In genomic region chr3:49357466-49358216, GRCh38 we compare ENCODE assay signal across 8 cellular contexts. TPM values are rescaled to one million over a fixed set of nuclear protein-coding genes. Genes with fewer than 3 reads are reported as not detected.
DNase-seq lines count a peak whose midpoint lies in the region; ATAC-seq and TF ChIP-seq lines count a peak whose summit lies in the region.

No MANE protein-coding gene starts in this region.

- H2AFZ ChIP-seq in mammary epithelial cell (ENCODE audit: low read depth, low read length) = peak overlapping the region; percentile 42

- peak; percentile 2 for DNase-seq in DMS79 treated with DMSO at 0.1 percent for 48 hours (lab: John Stamatoyannopoulos, UW)
- no peak for DNase-seq in DMS79 (lab: John Stamatoyannopoulos, UW)
- DNase-seq in UCSD-AML1 (lab: John Stamatoyannopoulos, UW; ENCODE audit: unreplicated experiment) = peak; percentile 52
- peak; percentile 92 for DNase-seq in mammary epithelial cell
- peak; percentile 77 for DNase-seq in islet precursor cell
- DNase-seq in stimulated activated CD4-positive, alpha-beta T cell treated with anti-CD3 and anti-CD28 coated beads, Interleukin-12 subunit alpha, Interleukin-12 subunit beta, amount 100 ng/mL, for 48 hours (ENCODE audit: low read depth in 2 of 3, low spot score in 1 of 3) = peak in 2 of 3 donors; percentile 33 to 42
- no peak for DNase-seq in NCI-H187 (lab: John Stamatoyannopoulos, UW)

- peaks cover 35% of the 10 kb centered on the region for H3K4me1 ChIP-seq in mammary epithelial cell (ENCODE audit: insufficient read depth, low read length)

- peaks cover 27% of the 10 kb centered on the region for H3K36me3 ChIP-seq in mammary epithelial cell (ENCODE audit: insufficient read depth, low read length)

- H3K9ac ChIP-seq in mammary epithelial cell (ENCODE audit: insufficient read depth, low read length) = peak overlapping the region; percentile 79

- CTCF ChIA-PET in mammary epithelial cell (lab: Charles Lee; ENCODE audit: low non-redundant PET) = interaction anchor here (0.6 kb wide), 1 partner anchor 58 kb away, joined by 3 read pairs; no protein-coding TSS in a partner anchor

- ATAC-seq in HG03342 (IDR thresholded peaks at IDR 0.05; ENCODE audit: unreplicated experiment) = peak; percentile 23

- peak overlapping the region; percentile 92 for H3K4me2 ChIP-seq in mammary epithelial cell (ENCODE audit: insufficient read depth, low read depth, low read length)

- intact Hi-C loops in mammary epithelial cell (cut with micrococcal nuclease) = loop anchor here (1.0 to 2.0 kb wide), 4 partner anchors 17 to 187 kb away; partner anchors contain the start of genes KLHDC8B, TCTA and USP4

- no peaks in the 10 kb centered on the region for H4K20me1 ChIP-seq in mammary epithelial cell (ENCODE audit: insufficient read depth, low read length)

- no peaks in the 10 kb centered on the region for H3K9me3 ChIP-seq in mammary epithelial cell (replicated peaks; ENCODE audit: insufficient read depth, low read length)

- H3K27me3 ChIP-seq in mammary epithelial cell (ENCODE audit: insufficient read depth, low read length) = no peaks in the 10 kb centered on the region

- TF ChIP-seq CTCF in mammary epithelial cell (conservative IDR thresholded peaks at IDR 0.05 in 1 of 2, IDR thresholded peaks at IDR 0.05 in 1 of 2; ENCODE audit: extremely low read depth in 1 of 2, insufficient read depth in 1 of 2, low read depth in 1 of 2, low read length in 2 of 2) = no peak

- H3K27ac ChIP-seq in mammary epithelial cell (ENCODE audit: insufficient read depth, low read depth, low read length) = peak overlapping the region; percentile 85

- peaks cover 43% of the 10 kb centered on the region for H3K79me2 ChIP-seq in mammary epithelial cell (ENCODE audit: insufficient read depth, low read length)

- dilution Hi-C loops in mammary epithelial cell (cut with HindIII; ENCODE audit: low sequenced_read_pairs) = no loop called here

- in situ Hi-C loops in mammary epithelial cell (cut with MboI; ENCODE audit: low sequenced_read_pairs in 2 of 2) = no loop called here

- WGBS in mammary epithelial cell (ENCODE audit: low coverage, missing lambda C conversion rate) = 1% methylated on average over 21 of the region's 61 CpGs

- TSS peak; percentile 62 for BruUV-seq in mammary epithelial cell (replicated peaks; lab: Mats Ljungman, UMichigan)

- peak overlapping the region; percentile 51 to 77 (median 66) for H3K4me3 ChIP-seq in mammary epithelial cell (replicated peaks in 1 of 3; ENCODE audit: insufficient read depth in 1 of 3, low read depth in 2 of 3, low read length in 3 of 3)

RNA-seq across cellular contexts. Expression of gene GPX1, which starts 0.5 kb away (rescaled TPM):
- 100 to 1,000 TPM; 275 to 607 TPM for total RNA-seq in mammary epithelial cell
- polyA plus RNA-seq in mammary epithelial cell = 776 TPM
- 167 TPM for polyA minus RNA-seq in mammary epithelial cell

RNA-seq across cellular contexts. Expression of gene USP4, which starts 17.8 kb away (rescaled TPM):
- total RNA-seq in mammary epithelial cell = 10 to 100 TPM; 19.0 to 54.6 TPM
- 34.1 TPM for polyA plus RNA-seq in mammary epithelial cell
- polyA minus RNA-seq in mammary epithelial cell = 60.7 TPM

RNA-seq across cellular contexts. Expression of gene RHOA, which starts 54.1 kb away (rescaled TPM):
- total RNA-seq in mammary epithelial cell = 100 to 1,000 TPM; 406 to 421 TPM
- polyA plus RNA-seq in mammary epithelial cell = 486 TPM
- polyA minus RNA-seq in mammary epithelial cell = 1,295 TPM

RNA-seq across cellular contexts. Expression of gene TCTA, which starts 54.6 kb away (rescaled TPM):
- 10 to 100 TPM; 17.3 to 21.7 TPM for total RNA-seq in mammary epithelial cell
- polyA plus RNA-seq in mammary epithelial cell = 29.2 TPM
- polyA minus RNA-seq in mammary epithelial cell = 30.4 TPM

Comparison
In these comparisons a context has a peak if more than half of its experiments do, and no peak if none do; other contexts are left out.
1. DNase-seq: peak in DMS79 treated with DMSO at 0.1 percent for 48 hours (single experiment), UCSD-AML1 (single experiment), mammary epithelial cell (single experiment), islet precursor cell (single experiment) and stimulated activated CD4-positive, alpha-beta T cell treated with anti-CD3 and anti-CD28 coated beads, Interleukin-12 subunit alpha, Interleukin-12 subunit beta, amount 100 ng/mL, for 48 hours (2 of 3); none in DMS79 (single experiment) and NCI-H187 (0 of 2).